ENCODE assay signal across 8 cellular contexts in genomic region chrX:53094584-53094908, GRCh38. TPM values are rescaled to one million over a fixed set of nuclear protein-coding genes. Genes with fewer than 3 reads are reported as not detected.
DNase-seq lines count a peak whose midpoint lies in the region; ATAC-seq, FAIRE-seq and TF ChIP-seq lines count a peak whose summit lies in the region.

No MANE protein-coding gene starts in this region.

- H3K27me3 Mint-ChIP-seq in activated T-cell treated with anti-CD3 and anti-CD28 coated beads, Interleukin-2, amount 50 U/mL, for 4 hours (ENCODE audit: low read depth) = no peaks in the 10 kb centered on the region

- RAD21 ChIA-PET in GM12878 (lab: Charles Lee; ENCODE audit: unreplicated experiment) = interaction anchor here (1.0 kb wide), 2 partner anchors 12 to 21 kb away, joined by 3 to 4 read pairs; no protein-coding TSS in a partner anchor

- H3K4me2 ChIP-seq in GM12878 (ENCODE audit: control insufficient read depth, insufficient read depth) = no peak overlapping the region; the same call in 1 of the 2 replicates

- TF ChIP-seq EP300 in GM12878 (IDR thresholded peaks at IDR 0.05; ENCODE audit: borderline replicate concordance in 1 of 2, control insufficient read depth in 1 of 2, low read depth in 2 of 2, low read length in 2 of 2) (no peak), transverse colon (IDR thresholded peaks at IDR 0.05; ENCODE audit: low read depth) (no peak)

- H2AFZ ChIP-seq in GM12878 (ENCODE audit: control insufficient read depth, low read depth, low read length) = peak overlapping the region; percentile 72

- CTCF ChIA-PET in GM12878 (lab: Yijun Ruan, JAX) = interaction anchor here (1.0 to 1.7 kb wide), 2 partner anchors 16 to 23 kb away, joined by 3 to 8 read pairs; no protein-coding TSS in a partner anchor

- peak overlapping the region; percentile 71 for H3K4me3 ChIP-seq in GM12878
- H3K4me3 ChIP-seq in lower lobe of right lung = peak overlapping the region; percentile 72
- H3K4me3 ChIP-seq in transverse colon = peak overlapping the region; percentile 46 to 70 (median 60)

- H3K36me3 ChIP-seq in GM12878 (ENCODE audit: control insufficient read depth in 2 of 2, insufficient read depth in 2 of 2, low read length in 1 of 2) (no peaks in the 10 kb centered on the region), lower lobe of right lung (peaks cover 6% of the 10 kb centered on the region), transverse colon (no peaks in the 10 kb centered on the region)

- H3K36me3 Mint-ChIP-seq in activated T-cell treated with anti-CD3 and anti-CD28 coated beads, Interleukin-2, amount 50 U/mL, for 4 hours (ENCODE audit: insufficient read depth) = peaks cover 2% of the 10 kb centered on the region

- peak overlapping the region; percentile 67 for H3K9ac ChIP-seq in GM12878 (ENCODE audit: control insufficient read depth, insufficient read depth, low read length)

- POLR2A ChIA-PET in GM12878 (lab: Charles Lee) = interaction anchor here (1.7 kb wide), 1 partner anchor 12 kb away, joined by 5 read pairs; the partner anchor contains the start of gene TSPYL2

- no peaks in the 10 kb centered on the region for H3K9me3 Mint-ChIP-seq in activated T-cell treated with anti-CD3 and anti-CD28 coated beads, Interleukin-2, amount 50 U/mL, for 4 hours

- WGBS in GM12878 (ENCODE audit: insufficient coverage, insufficient replicate concordance, low lambda C conversion rate, missing lambda C conversion rate) = 19% methylated on average over 5 of the region's 5 CpGs
- 48% methylated on average over 5 of the region's 5 CpGs; no CpG with 5 or more reads in 1 of the 2 donors for WGBS in transverse colon (ENCODE audit: low coverage in 1 of 2), 2 donors

- H3K4me1 ChIP-seq in GM12878 (ENCODE audit: control insufficient read depth, insufficient read depth, low read length) (no peaks in the 10 kb centered on the region), lower lobe of right lung (no peaks in the 10 kb centered on the region), transverse colon (peaks cover 0 to 8% (median 6%) of the 10 kb centered on the region in 4 donors)

- H3K27me3 ChIP-seq in GM12878 (replicated peaks in 1 of 2; ENCODE audit: control insufficient read depth in 2 of 2, insufficient read depth in 2 of 2, low read length in 1 of 2) (no peaks in the 10 kb centered on the region), lower lobe of right lung (ENCODE audit: low read depth) (no peaks in the 10 kb centered on the region), transverse colon (no peaks in the 10 kb centered on the region)

- no peak for TF ChIP-seq RAD21 in GM12878 (IDR thresholded peaks at IDR 0.05; ENCODE audit: insufficient read depth, low read depth, low read length)

- intact Hi-C loops in GM12878 (cut with micrococcal nuclease; ENCODE audit: unreplicated experiment) (no loop called here), lower lobe of right lung (cut with DNase I) (no loop called here), transverse colon (cut with DNase I; ENCODE audit: low total_unique reads) (no loop called here), sciatic nerve (cut with DNase I) (no loop called here)

- no peak for ATAC-seq in activated T-cell treated with anti-CD3 and anti-CD28 coated beads, Interleukin-2, amount 50 U/mL, for 4 hours
- ATAC-seq in GM12878 (no peak), lower lobe of right lung (no peak), HG02885 (IDR thresholded peaks at IDR 0.05; ENCODE audit: poor library complexity, unreplicated experiment) (no peak), sciatic nerve (no peak)

- no peaks in the 10 kb centered on the region for H4K20me1 ChIP-seq in GM12878 (ENCODE audit: control insufficient read depth, insufficient read depth)

- peaks cover 17% of the 10 kb centered on the region for H3K4me1 Mint-ChIP-seq in activated T-cell treated with anti-CD3 and anti-CD28 coated beads, Interleukin-2, amount 50 U/mL, for 4 hours (ENCODE audit: low read depth)

- FAIRE-seq in GM12878 (lab: Jason Lieb, UNC) = no peak

- peaks cover 6% of the 10 kb centered on the region for H3K79me2 ChIP-seq in GM12878 (ENCODE audit: control insufficient read depth, insufficient read depth, low read length)

- TF ChIP-seq CTCF in GM12878 (IDR thresholded peaks at IDR 0.05 in 2 of 3, conservative IDR thresholded peaks at IDR 0.05 in 1 of 3; ENCODE audit: control insufficient read depth in 2 of 3, extremely low read depth in 1 of 3, insufficient read depth in 1 of 3, low read depth in 3 of 3, low read length in 3 of 3) = no peak
- TF ChIP-seq CTCF in lower lobe of right lung (IDR thresholded peaks at IDR 0.05) = no peak
- TF ChIP-seq CTCF in transverse colon (IDR thresholded peaks at IDR 0.05) = no peak

- TSS peak; percentile 78 for BruUV-seq in GM12878 (replicated peaks; lab: Mats Ljungman, UMichigan)

- H3K9me3 ChIP-seq in GM12878 (replicated peaks; ENCODE audit: control insufficient read depth, insufficient read depth, low read length) (no peaks in the 10 kb centered on the region), lower lobe of right lung (no peaks in the 10 kb centered on the region), transverse colon (no peaks in the 10 kb centered on the region)

- H3K4me3 Mint-ChIP-seq in activated T-cell treated with anti-CD3 and anti-CD28 coated beads, Interleukin-2, amount 50 U/mL, for 4 hours = peak overlapping the region; percentile 88

- H3K27ac ChIP-seq in GM12878 (ENCODE audit: control insufficient read depth, insufficient read depth) = peak overlapping the region; percentile 45
- H3K27ac ChIP-seq in lower lobe of right lung = peak overlapping the region; percentile 93
- H3K27ac ChIP-seq in transverse colon = peak overlapping the region; percentile 95 to 97 (median 95)

- in situ Hi-C loops in GM12878 (cut with MboI) (no loop called here), transverse colon (cut with MboI; ENCODE audit: low pct_ligation_motif_present in 1 of 4, low pct_unique_long_range_greater_than_20kb in 1 of 4, low sequenced_read_pairs in 3 of 4) (no loop called here)

- TF ChIP-seq POLR2A in GM12878 (IDR thresholded peaks at IDR 0.05; ENCODE audit: low read depth, low read length) (no peak), transverse colon (IDR thresholded peaks at IDR 0.05) (no peak)

- SMC1A ChIA-PET in GM12878 (lab: Charles Lee; ENCODE audit: uncharacterized antibody, unreplicated experiment) = interaction anchor here (1.2 to 1.3 kb wide), 2 partner anchors 18 to 23 kb away, joined by 3 to 5 read pairs; no protein-coding TSS in a partner anchor

- DNase-seq in activated T-cell treated with anti-CD3 and anti-CD28 coated beads, Interleukin-2, amount 50 U/mL, for 4 hours = no peak
- no peak for DNase-seq in activated T-cell treated with anti-CD3 and anti-CD28 coated beads, Interleukin-2, amount 50 U/mL, for 48 hours
- DNase-seq in GM12878 (ENCODE audit: low read depth, low spot score) (no peak), lower lobe of right lung (no peak), transverse colon (no peak), sciatic nerve (ENCODE audit: low spot score) (no peak), NCI-H1694 treated with DMSO at 0.1 percent for 48 hours (lab: John Stamatoyannopoulos, UW) (no peak)

RNA-seq across cellular contexts. Expression of gene KANTR, which starts 0.6 kb away (rescaled TPM):
- 1 to 10 TPM; 3.4 to 4.1 (median 3.6) TPM for total RNA-seq in activated T-cell treated with anti-CD3 and anti-CD28 coated beads, Interleukin-2, amount 50 U/mL, for 4 hours
- 121 TPM in 2 replicates for total RNA-seq in GM12878 (2013; cell fraction: nucleolus; rRNA removed)
- total RNA-seq in GM12878 (2014; rRNA removed) (7.0 and 8.6 TPM in 2 replicates), GM12878 (2014; rRNA removed; fragmentation: Illumina TruSeq; extraction: Trizol) (8.5 and 9.8 TPM in 2 replicates), GM12878 (2021) (5.3 and 6.0 TPM in 2 replicates), lower lobe of right lung (14.8 TPM), transverse colon (100 to 1,000 TPM in 1 of 4 donors, 10 to 100 TPM in 3; 13.4 to 141 (median 17.9) TPM), sciatic nerve (30.2 TPM)
- 3.8 TPM for polyA plus RNA-seq in GM12878 (2011; ENCODE audit: low read depth)
- polyA plus RNA-seq in GM12878 (2011; rRNA removed) (14.8 and 21.1 TPM in 2 replicates), GM12878 (2014; fragmentation: Illumina TruSeq; extraction: Trizol) (6.0 and 7.5 TPM in 2 replicates), GM12878 (2014; fragmentation: Nextera tagmentation; extraction: Ambion mirVana) (1 to 10 TPM in 1 of 2 experiments, under 1 TPM in 1; 1.00 to 1.1 TPM), GM12878 (2014; rRNA removed) (5.1 and 5.4 TPM in 2 replicates), GM12878 (2016; fragmentation: Nextera tagmentation; extraction: Ambion mirVana) (1 to 10 TPM; 4.5 to 4.6 TPM)
- 4.2 and 4.8 TPM in 2 replicates for polyA plus RNA-seq in GM12878 (2011; cell fraction: cytosol; rRNA removed)
- 34.2 and 35.6 TPM in 2 replicates for polyA plus RNA-seq in GM12878 (2011; cell fraction: nucleus; rRNA removed)
- polyA plus RNA-seq in GM12878 (2012) = 5.6 and 6.2 TPM in 2 replicates
- 79.8 and 87.1 TPM in 2 replicates for polyA minus RNA-seq in GM12878 (2011; rRNA and poly(A)+ RNA removed)
- 7.4 and 8.2 TPM in 2 replicates for polyA minus RNA-seq in GM12878 (2011; cell fraction: cytosol; rRNA and poly(A)+ RNA removed)
- polyA minus RNA-seq in GM12878 (2011; cell fraction: nucleus; rRNA and poly(A)+ RNA removed) = 39.4 and 68.1 TPM in 2 replicates

RNA-seq across cellular contexts. Expression of gene TSPYL2, which starts 12.4 kb away (rescaled TPM):
- 10 to 100 TPM; 55.8 to 73.3 (median 69.3) TPM for total RNA-seq in activated T-cell treated with anti-CD3 and anti-CD28 coated beads, Interleukin-2, amount 50 U/mL, for 4 hours
- total RNA-seq in GM12878 (2013; cell fraction: nucleolus; rRNA removed) = 13.7 and 15.4 TPM in 2 replicates
- 12.8 and 13.4 TPM in 2 replicates for total RNA-seq in GM12878 (2014; rRNA removed)
- 12.3 and 12.9 TPM in 2 replicates for total RNA-seq in GM12878 (2014; rRNA removed; fragmentation: Illumina TruSeq; extraction: Trizol)
- total RNA-seq in GM12878 (2021) = 16.0 and 16.1 TPM in 2 replicates
- polyA plus RNA-seq in GM12878 (2011; ENCODE audit: low read depth) = 27.1 TPM
- polyA plus RNA-seq in GM12878 (2011; rRNA removed) = 19.9 and 20.1 TPM in 2 replicates
- 10.1 and 11.6 TPM in 2 replicates for polyA plus RNA-seq in GM12878 (2011; cell fraction: cytosol; rRNA removed)
- polyA plus RNA-seq in GM12878 (2011; cell fraction: nucleus; rRNA removed) = 53.1 and 62.8 TPM in 2 replicates
- polyA plus RNA-seq in GM12878 (2012) = 28.0 and 49.3 TPM in 2 replicates
- polyA plus RNA-seq in GM12878 (2014; fragmentation: Illumina TruSeq; extraction: Trizol) = 24.6 and 29.5 TPM in 2 replicates
- 1 to 10 TPM in 1 of 2 experiments, under 1 TPM in 1; 0.53 to 1.8 TPM for polyA plus RNA-seq in GM12878 (2014; fragmentation: Nextera tagmentation; extraction: Ambion mirVana)
- polyA plus RNA-seq in GM12878 (2014; rRNA removed) = 19.7 and 20.0 TPM in 2 replicates
- 10 to 100 TPM; 13.3 to 15.6 TPM for polyA plus RNA-seq in GM12878 (2016; fragmentation: Nextera tagmentation; extraction: Ambion mirVana)
- 4.1 and 11.3 TPM in 2 replicates for polyA minus RNA-seq in GM12878 (2011; rRNA and poly(A)+ RNA removed)
- polyA minus RNA-seq in GM12878 (2011; cell fraction: cytosol; rRNA and poly(A)+ RNA removed) = 4.5 and 4.9 TPM in 2 replicates
- 5.0 and 6.8 TPM in 2 replicates for polyA minus RNA-seq in GM12878 (2011; cell fraction: nucleus; rRNA and poly(A)+ RNA removed)
- total RNA-seq in lower lobe of right lung = 27.9 TPM
- total RNA-seq in transverse colon = 10 to 100 TPM; 15.7 to 41.6 (median 23.1) TPM
- total RNA-seq in sciatic nerve = 89.6 TPM

RNA-seq across cellular contexts. Expression of gene GPR173, which starts 46.0 kb away (rescaled TPM):
- under 1 TPM in 1 of 3 donors, not detected in 2; 0.05 TPM for total RNA-seq in activated T-cell treated with anti-CD3 and anti-CD28 coated beads, Interleukin-2, amount 50 U/mL, for 4 hours
- total RNA-seq in GM12878 (2013; cell fraction: nucleolus; rRNA removed) = 0.13 TPM in 1 of 2 replicates, not detected in the other
- total RNA-seq in GM12878 (2014; rRNA removed) (0.06 and 0.27 TPM in 2 replicates), GM12878 (2014; rRNA removed; fragmentation: Illumina TruSeq; extraction: Trizol) (0.04 and 0.05 TPM in 2 replicates), GM12878 (2021) (0.10 and 0.11 TPM in 2 replicates), lower lobe of right lung (0.56 TPM), transverse colon (1 to 10 TPM in 2 of 4 donors, under 1 TPM in 2; 0.27 to 5.2 (median 1.1) TPM), sciatic nerve (13.2 TPM)
- polyA plus RNA-seq in GM12878 (2011; ENCODE audit: low read depth) = 0.08 TPM
- polyA plus RNA-seq in GM12878 (2011; rRNA removed) (0.10 and 0.14 TPM in 2 replicates), GM12878 (2014; fragmentation: Illumina TruSeq; extraction: Trizol) (0.13 TPM in 2 replicates), GM12878 (2014; fragmentation: Nextera tagmentation; extraction: Ambion mirVana) (not detected), GM12878 (2014; rRNA removed) (0.05 and 0.24 TPM in 2 replicates), GM12878 (2016; fragmentation: Nextera tagmentation; extraction: Ambion mirVana) (not detected)
- 0.13 and 0.25 TPM in 2 replicates for polyA plus RNA-seq in GM12878 (2011; cell fraction: cytosol; rRNA removed)
- 0.45 and 0.66 TPM in 2 replicates for polyA plus RNA-seq in GM12878 (2011; cell fraction: nucleus; rRNA removed)
- 0.11 and 0.15 TPM in 2 replicates for polyA plus RNA-seq in GM12878 (2012)
- polyA minus RNA-seq in GM12878 (2011; rRNA and poly(A)+ RNA removed) = 0.07 and 0.21 TPM in 2 replicates
- not detected in 2 replicates for polyA minus RNA-seq in GM12878 (2011; cell fraction: cytosol; rRNA and poly(A)+ RNA removed)
- under 0.01 and 0.29 TPM in 2 replicates for polyA minus RNA-seq in GM12878 (2011; cell fraction: nucleus; rRNA and poly(A)+ RNA removed)

Comparison
In these comparisons a context has a peak if more than half of its experiments do, and no peak if none do; other contexts are left out.
1. H3K27ac ChIP-seq: peak in every context shown above with its lines; median percentile 95 in transverse colon; 93 in lower lobe of right lung; 45 in GM12878.